ENCODE assay signal across 18 cellular contexts in the genomic region with DNA sequence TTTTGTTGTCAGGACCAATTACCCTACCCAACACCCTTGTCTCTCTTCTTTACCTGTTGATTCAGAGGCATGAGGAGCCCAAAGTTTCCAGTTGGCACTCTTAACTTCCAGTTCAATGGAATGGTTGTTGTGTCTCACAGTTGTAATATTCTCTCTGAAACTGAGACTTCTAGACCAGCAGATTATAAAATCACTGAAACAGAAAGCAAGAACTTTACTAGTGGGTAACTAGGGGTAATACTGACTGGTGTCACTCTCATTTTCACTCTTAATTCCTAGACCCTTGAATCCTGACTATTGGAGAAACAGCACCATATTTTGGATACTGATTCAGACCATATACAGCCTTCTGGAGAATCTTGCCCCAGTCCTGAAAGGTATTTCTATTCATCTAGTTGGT.
DNase-seq lines count a peak whose midpoint lies in the region; ATAC-seq lines count a peak whose summit lies in the region.
"Had no signal": no experiment of that assay in that cellular context is flagged by ENCODE, and none has a peak within 500 bp of the region (broad histone marks: within the 10 kb centered on the region; RNA-seq: fewer than 3 reads in every experiment).

No MANE protein-coding gene starts in this region.

- H3K27me3 Mint-ChIP-seq in activated T-cell treated with anti-CD3 and anti-CD28 coated beads, Interleukin-2, amount 50 U/mL, for 72 hours (ENCODE audit: low read depth): no peaks in the 10 kb centered on the region

- no peak overlapping the region for H3K27ac Mint-ChIP-seq in activated T-cell treated with anti-CD3 and anti-CD28 coated beads, Interleukin-2, amount 50 U/mL, for 72 hours
- H3K27ac Mint-ChIP-seq: activated CD4-positive, alpha-beta memory T cell treated with anti-CD3 and anti-CD28 coated beads, Interleukin-2, amount 10 ng/mL, durations not matched to agents 7 days and 5 days; CD8-positive, alpha-beta memory T cell; HFFc6; IgD-negative memory B cell had no signal

- peak; percentile 79 for ATAC-seq in GM18907 (IDR thresholded peaks at IDR 0.05; ENCODE audit: unreplicated experiment)
- ATAC-seq in GM21447 (IDR thresholded peaks at IDR 0.05; ENCODE audit: unreplicated experiment): peak; percentile 64
- peak; percentile 74 for ATAC-seq in HG02798 (IDR thresholded peaks at IDR 0.05; ENCODE audit: poor library complexity, unreplicated experiment)
- ATAC-seq in HG03457 (IDR thresholded peaks at IDR 0.05; ENCODE audit: unreplicated experiment): peak; percentile 68
- no peak for ATAC-seq in activated T-cell treated with anti-CD3 and anti-CD28 coated beads, Interleukin-2, amount 50 U/mL, for 72 hours (replicated peaks in 1 of 2)
- ATAC-seq: gastrocnemius medialis had no signal

- H3K4me3 Mint-ChIP-seq in activated T-cell treated with anti-CD3 and anti-CD28 coated beads, Interleukin-2, amount 50 U/mL, for 72 hours: no peak overlapping the region
- H3K4me3 Mint-ChIP-seq: activated CD4-positive, alpha-beta memory T cell treated with anti-CD3 and anti-CD28 coated beads, Interleukin-2, amount 10 ng/mL, durations not matched to agents 7 days and 5 days; CD8-positive, alpha-beta memory T cell; HFFc6; IgD-negative memory B cell had no signal

- DNase-seq in NOMO-1 treated with dmso at 0.1 percent for 144 hours (lab: John Stamatoyannopoulos, UW; ENCODE audit: unreplicated experiment) (no peak), NCI-H526 (lab: John Stamatoyannopoulos, UW) (no peak)
- DNase-seq in activated T-cell treated with anti-CD3 and anti-CD28 coated beads, Interleukin-2, amount 50 U/mL, for 72 hours: no peak
- no peak for DNase-seq in activated CD4-positive, alpha-beta T cell treated with anti-CD3 and anti-CD28 coated beads for 4 hours
- DNase-seq: activated CD4-positive, alpha-beta memory T cell treated with anti-CD3 and anti-CD28 coated beads, Interleukin-2, amount 10 ng/mL, durations not matched to agents 7 days and 5 days; CD8-positive, alpha-beta memory T cell; gastrocnemius medialis; HFFc6; left ventricle myocardium inferior; NCI-H774; stimulated activated CD4-positive, alpha-beta T cell treated with anti-CD3 and anti-CD28 coated beads, Interleukin-4, amount 100 ng/mL, for 1 hour; substantia nigra; SW 1271 had no signal

- H3K9me3 Mint-ChIP-seq in activated T-cell treated with anti-CD3 and anti-CD28 coated beads, Interleukin-2, amount 50 U/mL, for 72 hours: peaks cover 2% of the 10 kb centered on the region in 2 donors
- H3K9me3 Mint-ChIP-seq: activated CD4-positive, alpha-beta memory T cell treated with anti-CD3 and anti-CD28 coated beads, Interleukin-2, amount 10 ng/mL, durations not matched to agents 7 days and 5 days; HFFc6 had no signal

- peaks cover 0 to 2% of the 10 kb centered on the region in 2 donors for H3K36me3 Mint-ChIP-seq in activated T-cell treated with anti-CD3 and anti-CD28 coated beads, Interleukin-2, amount 50 U/mL, for 72 hours (ENCODE audit: insufficient read depth in 2 of 2)
- H3K36me3 Mint-ChIP-seq: IgD-negative memory B cell had no signal

- H3K4me1 Mint-ChIP-seq in activated T-cell treated with anti-CD3 and anti-CD28 coated beads, Interleukin-2, amount 50 U/mL, for 72 hours (ENCODE audit: low read depth): no peaks in the 10 kb centered on the region
- H3K4me1 Mint-ChIP-seq: activated CD4-positive, alpha-beta memory T cell treated with anti-CD3 and anti-CD28 coated beads, Interleukin-2, amount 10 ng/mL, durations not matched to agents 7 days and 5 days; CD8-positive, alpha-beta memory T cell; IgD-negative memory B cell had no signal

Comparison
In these comparisons a context has a peak if more than half of its experiments do, and no peak if none do; other contexts are left out.
1. ATAC-seq: peak in GM18907 (single experiment), GM21447 (single experiment), HG02798 (single experiment) and HG03457 (single experiment); none in activated T-cell treated with anti-CD3 and anti-CD28 coated beads, Interleukin-2, amount 50 U/mL, for 72 hours (0 of 2).